11 cellular contexts compared by ENCODE assay signal in genomic region chr7:143492043-143492471, GRCh38. TPM values are rescaled to one million over a fixed set of nuclear protein-coding genes. Genes with fewer than 3 reads are reported as not detected.
DNase-seq lines count a peak whose midpoint lies in the region; ATAC-seq, FAIRE-seq and TF ChIP-seq lines count a peak whose summit lies in the region.
"Had no signal": no experiment of that assay in that cellular context is flagged by ENCODE, and none has a peak within 500 bp of the region (broad histone marks: within the 10 kb centered on the region; RNA-seq: fewer than 3 reads in every experiment).

No MANE protein-coding gene starts in this region.

- FAIRE-seq in endometrium (lab: Jason Lieb, UNC): peak; percentile 92

- H3K4me3 ChIP-seq in gastrocnemius medialis: no peak overlapping the region

- in situ Hi-C loops in gastrocnemius medialis (cut with MboI; ENCODE audit: low sequenced_read_pairs in 4 of 4): no loop called here

- H3K27ac ChIP-seq in gastrocnemius medialis: peak overlapping the region in 3 of 4 donors; percentile 6 to 63 (median 47)

- peaks cover 0 to 7% of the 10 kb centered on the region in 2 donors for H3K4me1 ChIP-seq in gastrocnemius medialis

- no peaks in the 10 kb centered on the region for H3K36me3 ChIP-seq in gastrocnemius medialis

- peak; percentile 56 for DNase-seq in GM04503 (ENCODE audit: low read depth)
- peak; percentile 80 for DNase-seq in NCI-H226
- DNase-seq in gastrocnemius medialis: no peak
- DNase-seq in germinal center (ENCODE audit: low spot score): no peak
- DNase-seq in NCI-H69 (lab: John Stamatoyannopoulos, UW): no peak
- DNase-seq in Ammon's horn (ENCODE audit: low spot score): no peak
- DNase-seq: right cardiac atrium, SHP77 treated with DMSO at 0.1 percent for 48 hours had no signal

- TF ChIP-seq POLR2A in gastrocnemius medialis (IDR thresholded peaks at IDR 0.05): no peak

- no peaks in the 10 kb centered on the region for H3K27me3 ChIP-seq in gastrocnemius medialis

- intact Hi-C loops in gastrocnemius medialis (cut with DNase I; ENCODE audit: low total_unique reads): no loop called here

- no peak for TF ChIP-seq CTCF in gastrocnemius medialis (IDR thresholded peaks at IDR 0.05 in 4 of 5, conservative IDR thresholded peaks at IDR 0.05 in 1 of 5)

- ATAC-seq in gastrocnemius medialis (peak; percentile 59 to 62), GM19035 (IDR thresholded peaks at IDR 0.05; ENCODE audit: unreplicated experiment) (no peak)

- no peaks in the 10 kb centered on the region for H3K9me3 ChIP-seq in gastrocnemius medialis

RNA-seq across cellular contexts. Expression of gene TAS2R41, which starts 14.4 kb away (rescaled TPM):
- total RNA-seq in gastrocnemius medialis: not detected
- total RNA-seq: right cardiac atrium, temporal lobe had no signal

RNA-seq across cellular contexts. Expression of gene TAS2R60, which starts 48.8 kb away (rescaled TPM):
- not detected for total RNA-seq in gastrocnemius medialis
- total RNA-seq: right cardiac atrium had no signal

Comparison
In these comparisons a context has a peak if more than half of its experiments do, and no peak if none do; other contexts are left out.
1. DNase-seq: peak in GM04503 (single experiment) and NCI-H226 (single experiment); none in gastrocnemius medialis (0 of 2), germinal center (single experiment), NCI-H69 (single experiment) and Ammon's horn (single experiment).